8 cellular contexts compared by ENCODE assay signal in genomic region chrX:120664081-120664480, GRCh38. TPM values are rescaled to one million over a fixed set of nuclear protein-coding genes. Genes with fewer than 3 reads are reported as not detected.
A peak's percentile ranks its signal among the peaks of the same experiment; 100 is the strongest.
DNase-seq lines count a peak whose midpoint lies in the region; ATAC-seq and TF ChIP-seq lines count a peak whose summit lies in the region.

No MANE protein-coding gene starts in this region.

- peaks cover 6% of the 10 kb centered on the region for H3K4me1 ChIP-seq in RWPE2 (ENCODE audit: insufficient read depth, poor library complexity, severe bottlenecking)

- H3K27ac Mint-ChIP-seq in CD14-positive monocyte = peak overlapping the region in 1 of 7 donors; percentile 15

- H3K27me3 Mint-ChIP-seq in CD14-positive monocyte (ENCODE audit: low read depth in 3 of 3) = peaks cover 0 to 4% (median 0%) of the 10 kb centered on the region in 3 donors
- H3K27me3 Mint-ChIP-seq in activated T-cell treated with anti-CD3 and anti-CD28 coated beads, Interleukin-2, amount 50 U/mL, for 4 hours (ENCODE audit: low read depth) = no peaks in the 10 kb centered on the region

- no peak overlapping the region for H3K4me3 Mint-ChIP-seq in CD14-positive monocyte
- no peak overlapping the region for H3K4me3 Mint-ChIP-seq in activated T-cell treated with anti-CD3 and anti-CD28 coated beads, Interleukin-2, amount 50 U/mL, for 4 hours

- TF ChIP-seq CTCF in CD14-positive monocyte (IDR thresholded peaks at IDR 0.05) = peak; percentile 38
- TF ChIP-seq CTCF in GM20000 (IDR thresholded peaks at IDR 0.05; ENCODE audit: extremely low read depth, missing control alignments) = no peak
- TF ChIP-seq CTCF in RWPE2 (IDR thresholded peaks at IDR 0.05; ENCODE audit: poor library complexity, severe bottlenecking) = peak; percentile 47

- ATAC-seq in RWPE2 (ENCODE audit: low read depth) (no peak), HG02885 (IDR thresholded peaks at IDR 0.05; ENCODE audit: poor library complexity, unreplicated experiment) (no peak), HG02870 (IDR thresholded peaks at IDR 0.05; ENCODE audit: unreplicated experiment) (no peak)
- no peak for ATAC-seq in activated T-cell treated with anti-CD3 and anti-CD28 coated beads, Interleukin-2, amount 50 U/mL, for 4 hours

- H3K9me3 ChIP-seq in RWPE2 (ENCODE audit: severe bottlenecking) = no peaks in the 10 kb centered on the region

- no peaks in the 10 kb centered on the region for H3K9me3 Mint-ChIP-seq in CD14-positive monocyte
- no peaks in the 10 kb centered on the region for H3K9me3 Mint-ChIP-seq in activated T-cell treated with anti-CD3 and anti-CD28 coated beads, Interleukin-2, amount 50 U/mL, for 4 hours

- H3K4me1 Mint-ChIP-seq in CD14-positive monocyte = peaks cover 1% of the 10 kb centered on the region
- no peaks in the 10 kb centered on the region for H3K4me1 Mint-ChIP-seq in activated T-cell treated with anti-CD3 and anti-CD28 coated beads, Interleukin-2, amount 50 U/mL, for 4 hours (ENCODE audit: low read depth)

- H3K36me3 ChIP-seq in RWPE2 (ENCODE audit: low read depth) = no peaks in the 10 kb centered on the region

- no peak overlapping the region for H3K4me3 ChIP-seq in RWPE2 (ENCODE audit: severe bottlenecking)

- no peaks in the 10 kb centered on the region for H3K36me3 Mint-ChIP-seq in CD14-positive monocyte
- H3K36me3 Mint-ChIP-seq in activated T-cell treated with anti-CD3 and anti-CD28 coated beads, Interleukin-2, amount 50 U/mL, for 4 hours (ENCODE audit: insufficient read depth) = no peaks in the 10 kb centered on the region

- H3K27ac ChIP-seq in RWPE2 (ENCODE audit: poor library complexity, severe bottlenecking) = no peak overlapping the region

- DNase-seq in CD14-positive monocyte (ENCODE audit: low spot score) (no peak), GM20000 (ENCODE audit: low spot score) (peak; percentile 2), RWPE2 (ENCODE audit: low spot score) (no peak), iris pigment epithelial cell (ENCODE audit: low read depth) (peak; percentile 33), T1000 (lab: John Stamatoyannopoulos, UW) (no peak)
- DNase-seq in activated T-cell treated with anti-CD3 and anti-CD28 coated beads, Interleukin-2, amount 50 U/mL, for 4 hours = no peak

- intact Hi-C loops in CD14-positive monocyte (cut with micrococcal nuclease) = loop anchor here in 1 of 2 donors (10.0 kb wide), 1 partner anchor 169 kb away; no protein-coding TSS in a partner anchor

- no peaks in the 10 kb centered on the region for H3K27me3 ChIP-seq in RWPE2 (ENCODE audit: insufficient read depth, poor library complexity, severe bottlenecking)

RNA-seq across cellular contexts. Expression of gene C1GALT1C1, which starts 34.2 kb away (rescaled TPM):
- 10 to 100 TPM; 42.1 to 44.3 TPM for polyA plus RNA-seq in CD14-positive monocyte
- total RNA-seq in activated T-cell treated with anti-CD3 and anti-CD28 coated beads, Interleukin-2, amount 50 U/mL, for 4 hours = 10 to 100 TPM; 13.7 to 16.4 (median 15.1) TPM

Comparison
In these comparisons a context has a peak if more than half of its experiments do, and no peak if none do; other contexts are left out.
1. DNase-seq: peak in GM20000 (single experiment) and iris pigment epithelial cell (single experiment); none in CD14-positive monocyte (single experiment), RWPE2 (single experiment), T1000 (single experiment) and activated T-cell treated with anti-CD3 and anti-CD28 coated beads, Interleukin-2, amount 50 U/mL, for 4 hours (single experiment).